ENCODE assay signal across 30 cellular contexts in genomic region chr6:14578994-14579393, GRCh38.
"Had no signal": no experiment of that assay in that cellular context is flagged by ENCODE, and none has a peak within 500 bp of the region (broad histone marks: within the 10 kb centered on the region; RNA-seq: fewer than 3 reads in every experiment).

No MANE protein-coding gene starts in this region.

- H3K27ac ChIP-seq: brain microvascular endothelial cell, esophagus squamous epithelium, gastroesophageal sphincter, heart right ventricle had no signal

- H3K27ac Mint-ChIP-seq: activated CD4-positive, alpha-beta T cell treated with anti-CD3 and anti-CD28 coated beads, Interleukin-2, amount 10 ng/mL, durations not matched to agents 7 days and 5 days; activated CD8-positive, alpha-beta T cell treated with anti-CD3 and anti-CD28 coated beads for 36 hours; activated naive CD8-positive, alpha-beta T cell; activated T-helper 17 cell treated with anti-CD3 and anti-CD28 coated beads, Interleukin-2, amount 50 U/mL, for 72 hours; effector memory CD8-positive, alpha-beta T cell; T-helper 17 cell; T-helper 2 cell treated with Interferon-gamma antibody and Interleukin-4, amounts not matched to agents 5 μg/mL and 100 μg/mL, for 36 hours had no signal

- DNase-seq: activated CD4-positive, alpha-beta T cell treated with anti-CD3 and anti-CD28 coated beads for 1 hour; activated CD4-positive, alpha-beta T cell treated with anti-CD3 and anti-CD28 coated beads for 4 hours; activated CD4-positive, alpha-beta T cell treated with anti-CD3 and anti-CD28 coated beads, Interleukin-2, amount 10 ng/mL, durations not matched to agents 7 days and 5 days; activated CD4-positive, alpha-beta T cell treated with anti-CD3 and anti-CD28 coated beads, Interleukin-2, amount 50 U/mL, for 4 hours; activated CD8-positive, alpha-beta memory T cell treated with anti-CD3 and anti-CD28 coated beads for 24 hours; activated CD8-positive, alpha-beta T cell treated with anti-CD3 and anti-CD28 coated beads for 36 hours; activated effector memory CD4-positive, alpha-beta T cell treated with Interleukin-2 at 50 U/mL for 16 hours; activated gamma-delta T cell treated with Interleukin-2 at 50 U/mL for 16 hours; activated naive CD4-positive, alpha-beta T cell treated with anti-CD3 and anti-CD28 coated beads, Interleukin-2, amount 50 U/mL, for 16 hours; activated naive CD4-positive, alpha-beta T cell treated with Interleukin-2 at 50 U/mL for 16 hours; activated T-cell treated with anti-CD3 and anti-CD28 coated beads, Interleukin-2, amount 50 U/mL, for 4 hours; amniotic stem cell; anterior cingulate cortex; brain microvascular endothelial cell; cortex of kidney; dermis blood vessel endothelial cell; effector CD4-positive, alpha-beta T cell; effector memory CD8-positive, alpha-beta T cell; erythroblast; esophagus squamous epithelium; foreskin melanocyte; heart right ventricle; T-helper 1 cell; T-helper 17 cell; T1000 had no signal

- H3K27me3 ChIP-seq: brain microvascular endothelial cell, esophagus squamous epithelium, gastroesophageal sphincter, heart right ventricle had no signal

- ATAC-seq: activated CD8-positive, alpha-beta T cell treated with anti-CD3 and anti-CD28 coated beads for 36 hours; activated T-cell treated with anti-CD3 and anti-CD28 coated beads, Interleukin-2, amount 50 U/mL, for 4 hours; activated T-helper 17 cell treated with anti-CD3 and anti-CD28 coated beads, Interleukin-2, amount 50 U/mL, for 72 hours; effector memory CD8-positive, alpha-beta T cell; gastroesophageal sphincter; heart right ventricle; T-helper 17 cell had no signal

- H3K4me3 ChIP-seq: esophagus squamous epithelium, gastroesophageal sphincter, heart right ventricle had no signal

- H3K4me3 Mint-ChIP-seq: activated CD4-positive, alpha-beta T cell treated with anti-CD3 and anti-CD28 coated beads, Interleukin-2, amount 10 ng/mL, durations not matched to agents 7 days and 5 days; activated CD8-positive, alpha-beta T cell treated with anti-CD3 and anti-CD28 coated beads for 36 hours; activated naive CD8-positive, alpha-beta T cell; activated T-cell treated with anti-CD3 and anti-CD28 coated beads, Interleukin-2, amount 50 U/mL, for 4 hours; activated T-helper 17 cell treated with anti-CD3 and anti-CD28 coated beads, Interleukin-2, amount 50 U/mL, for 72 hours; central memory CD8-positive, alpha-beta T cell; effector memory CD8-positive, alpha-beta T cell; T-helper 17 cell; T-helper 2 cell treated with Interferon-gamma antibody and Interleukin-4, amounts not matched to agents 5 μg/mL and 100 μg/mL, for 36 hours had no signal

- H3K9me3 ChIP-seq: esophagus squamous epithelium, gastroesophageal sphincter, heart right ventricle had no signal

- H3K36me3 ChIP-seq: brain microvascular endothelial cell, esophagus squamous epithelium, gastroesophageal sphincter, heart right ventricle had no signal

- H3K9me3 Mint-ChIP-seq: activated T-helper 17 cell treated with anti-CD3 and anti-CD28 coated beads, Interleukin-2, amount 50 U/mL, for 72 hours; central memory CD8-positive, alpha-beta T cell; effector memory CD8-positive, alpha-beta T cell had no signal

- H3K4me1 ChIP-seq: esophagus squamous epithelium, gastroesophageal sphincter had no signal

- H3K27me3 Mint-ChIP-seq: activated CD4-positive, alpha-beta T cell treated with anti-CD3 and anti-CD28 coated beads, Interleukin-2, amount 10 ng/mL, durations not matched to agents 7 days and 5 days; activated naive CD8-positive, alpha-beta T cell; activated T-helper 17 cell treated with anti-CD3 and anti-CD28 coated beads, Interleukin-2, amount 50 U/mL, for 72 hours; central memory CD8-positive, alpha-beta T cell; T-helper 17 cell had no signal

- H3K4me1 Mint-ChIP-seq: activated CD4-positive, alpha-beta T cell treated with anti-CD3 and anti-CD28 coated beads, Interleukin-2, amount 10 ng/mL, durations not matched to agents 7 days and 5 days; activated T-helper 17 cell treated with anti-CD3 and anti-CD28 coated beads, Interleukin-2, amount 50 U/mL, for 72 hours; central memory CD8-positive, alpha-beta T cell; T-helper 17 cell had no signal
